In the genomic region with DNA sequence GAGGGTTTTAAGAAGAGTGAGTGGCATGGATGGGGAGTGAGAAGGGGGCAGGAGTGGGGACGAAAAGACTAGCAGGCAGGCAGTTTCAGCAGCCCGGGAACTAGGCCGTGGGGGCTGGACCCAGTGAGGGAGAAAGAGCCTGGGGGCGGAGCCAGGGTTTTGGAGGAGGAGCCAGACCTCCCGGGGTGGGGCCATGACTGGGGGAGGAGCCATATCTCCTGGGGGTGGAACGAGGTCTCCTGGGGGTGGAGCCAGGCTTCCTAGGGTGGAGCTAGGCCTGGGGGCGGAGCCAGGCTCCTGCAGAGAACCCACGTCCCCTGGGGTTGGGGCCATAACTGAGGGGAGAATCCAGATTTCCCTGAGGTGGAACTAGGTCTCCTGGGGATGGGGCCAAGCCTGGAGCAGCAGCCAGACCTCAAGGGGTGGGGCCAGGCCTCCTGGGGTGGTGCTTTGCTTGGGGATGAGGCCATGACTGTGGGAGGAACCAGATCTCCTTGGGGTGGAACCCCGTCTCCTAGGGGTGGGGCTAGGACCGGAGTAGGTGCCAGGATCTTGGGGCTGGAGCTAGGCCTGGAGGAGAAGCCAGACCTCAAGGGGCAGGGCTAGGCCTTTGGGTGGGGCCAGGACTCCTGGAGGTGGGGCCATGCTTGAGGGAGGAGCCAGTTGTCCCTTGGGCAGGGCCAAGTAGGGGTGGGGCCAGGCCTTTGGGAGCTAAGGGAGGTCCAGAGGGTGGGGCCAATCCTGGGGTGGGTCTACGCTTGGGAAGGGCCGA, we compare ENCODE assay signal across 8 cellular contexts. TPM values are rescaled to one million over a fixed set of nuclear protein-coding genes. Genes with fewer than 3 reads are reported as not detected.
DNase-seq lines count a peak whose midpoint lies in the region; ATAC-seq and TF ChIP-seq lines count a peak whose summit lies in the region.

No MANE protein-coding gene starts in this region.

- ATAC-seq in sciatic nerve (peak; percentile 69), GM18520 (IDR thresholded peaks at IDR 0.05; ENCODE audit: unreplicated experiment) (no peak), GM19467 (IDR thresholded peaks at IDR 0.05; ENCODE audit: unreplicated experiment) (no peak)

- in situ Hi-C loops in G401 (cut with HindIII; ENCODE audit: low sequenced_read_pairs), result no loop called here

- TF ChIP-seq CTCF in NB4 (IDR thresholded peaks at IDR 0.05; ENCODE audit: low read depth, low read length) (no peak), cardiac fibroblast (IDR thresholded peaks at IDR 0.05; ENCODE audit: low read depth, low read length) (no peak)

- no peak for TF ChIP-seq POLR2A in NB4 (IDR thresholded peaks at IDR 0.05; ENCODE audit: extremely low read depth, insufficient read length)

- DNase-seq in G401 (ENCODE audit: low spot score) (peak; percentile 59), NB4 (ENCODE audit: low read depth) (peak; percentile 59), cardiac fibroblast (ENCODE audit: low read depth in 2 of 2) (peak; percentile 44 to 53), sciatic nerve (ENCODE audit: low spot score) (no peak), SKM-1 (lab: John Stamatoyannopoulos, UW; ENCODE audit: unreplicated experiment) (no peak), NCI-H1105 (lab: John Stamatoyannopoulos, UW) (no peak)

- intact Hi-C loops in sciatic nerve (cut with DNase I), result no loop called here

- H3K4me3 ChIP-seq in NB4 (ENCODE audit: low read depth, low read length), result no peak overlapping the region
- no peak overlapping the region for H3K4me3 ChIP-seq in cardiac fibroblast (replicated peaks in 1 of 2; ENCODE audit: low read depth in 2 of 2, low read length in 2 of 2)

RNA-seq across cellular contexts. Expression of a gene that starts 41.7 kb away (rescaled TPM):
- 22.1 and 30.0 TPM in 2 replicates for total RNA-seq in G401 (2014; rRNA removed; shearing (Covaris generic))
- 0.22 TPM for total RNA-seq in sciatic nerve

Comparison
In these comparisons a context has a peak if more than half of its experiments do, and no peak if none do; other contexts are left out.
1. DNase-seq: peak in G401 (single experiment), NB4 (single experiment) and cardiac fibroblast (2 of 2); none in sciatic nerve (single experiment), SKM-1 (single experiment) and NCI-H1105 (single experiment).
2. RNA of a gene that starts 41.7 kb away (total RNA-seq): 22.1 to 30.0 TPM in G401; 0.22 TPM in sciatic nerve (single experiment); every median in the first group is over 10 times any median in the second.